ENCODE assay signal across 8 cellular contexts in genomic region chr5:57887851-57888621, GRCh38.
DNase-seq lines count a peak whose midpoint lies in the region; ATAC-seq and TF ChIP-seq lines count a peak whose summit lies in the region.

No MANE protein-coding gene starts in this region.

- peak overlapping the region; percentile 83 for H3K23ac ChIP-seq in mesendoderm (ENCODE audit: low read length)

- peak in 1 of 2 donors; percentile 51 for TF ChIP-seq CTCF in suprapubic skin (IDR thresholded peaks at IDR 0.05)
- no peak for TF ChIP-seq CTCF in GM13977 (IDR thresholded peaks at IDR 0.05; ENCODE audit: extremely low read depth, insufficient read depth, missing control alignments)

- no peaks in the 10 kb centered on the region for H3K79me1 ChIP-seq in mesendoderm (ENCODE audit: low read length)

- H3K9ac ChIP-seq in mesendoderm (ENCODE audit: low read length): no peak overlapping the region

- H3K27ac ChIP-seq in mesendoderm (ENCODE audit: low read depth, low read length) (no peak overlapping the region), suprapubic skin (no peak overlapping the region)

- H4K8ac ChIP-seq in mesendoderm (ENCODE audit: low read depth, low read length): no peak overlapping the region

- intact Hi-C loops in Right ventricle myocardium inferior (cut with DNase I): loop anchor here (1.0 to 5.0 kb wide), 5 partner anchors 107 to 589 kb away; partner anchors contain the start of gene PLK2
- intact Hi-C loops in cardiac septum (cut with DNase I): loop anchor here (2.0 to 10.0 kb wide), 4 partner anchors 109 to 591 kb away; no protein-coding TSS in a partner anchor

- no peak overlapping the region for H3K18ac ChIP-seq in mesendoderm (ENCODE audit: low read length)

- H4K5ac ChIP-seq in mesendoderm (ENCODE audit: low read length): no peak overlapping the region

- no peak overlapping the region for H3K4ac ChIP-seq in mesendoderm (ENCODE audit: low read depth, low read length)

- H3K79me2 ChIP-seq in mesendoderm (ENCODE audit: control insufficient read depth, insufficient read depth, low read length): no peaks in the 10 kb centered on the region

- H2BK5ac ChIP-seq in mesendoderm (ENCODE audit: low read length): no peak overlapping the region

- peak overlapping the region; percentile 34 for H3K56ac ChIP-seq in mesendoderm (ENCODE audit: low read length)

- H3K4me3 ChIP-seq in mesendoderm (ENCODE audit: low read length) (no peak overlapping the region), suprapubic skin (no peak overlapping the region)

- WGBS in mesendoderm (ENCODE audit: extremely low coverage, insufficient coverage, low lambda C conversion rate): no CpG with 5 or more reads among the region's 6 CpGs
- WGBS in suprapubic skin: 50% methylated on average over 6 of the region's 6 CpGs

- TF ChIP-seq EP300 in suprapubic skin (IDR thresholded peaks at IDR 0.05): no peak

- peak; percentile 78 for ATAC-seq in Right ventricle myocardium inferior

- no peak for TF ChIP-seq POLR2A in suprapubic skin (IDR thresholded peaks at IDR 0.05)

- H3K9me3 ChIP-seq in suprapubic skin: no peaks in the 10 kb centered on the region

- H2AK5ac ChIP-seq in mesendoderm (ENCODE audit: low read length): no peak overlapping the region

- in situ Hi-C loops in GM13977 (cut with MboI; ENCODE audit: low pct_unique_long_range_greater_than_20kb, low sequenced_read_pairs, unreplicated experiment): loop anchor here (25.0 kb wide), 1 partner anchor 574 kb away; the partner anchor contains the start of gene PLK2

- H3K27me3 ChIP-seq in mesendoderm (ENCODE audit: insufficient read depth, low read length, poor library complexity): no peaks in the 10 kb centered on the region
- no peaks in the 10 kb centered on the region for H3K27me3 ChIP-seq in suprapubic skin

- H3K36me3 ChIP-seq in mesendoderm (ENCODE audit: control insufficient read depth, insufficient read depth, low read length): no peaks in the 10 kb centered on the region
- H3K36me3 ChIP-seq in suprapubic skin: no peaks in the 10 kb centered on the region

- DNase-seq in Right ventricle myocardium inferior (ENCODE audit: missing footprints) (no peak), cardiac septum (ENCODE audit: low spot score) (no peak), NCI-H82 (lab: John Stamatoyannopoulos, UW) (peak; percentile 80), ecto neural progenitor cell (ENCODE audit: low spot score) (peak; percentile 53), mesendoderm (peak; percentile 87), suprapubic skin (ENCODE audit: low spot score in 2 of 2) (no peak), GM13977 (ENCODE audit: low spot score) (no peak)
- DNase-seq in activated effector memory CD4-positive, alpha-beta T cell treated with anti-CD3 and anti-CD28 coated beads, Interleukin-2, amount 50 U/mL, for 16 hours: no peak

- H3K4me1 ChIP-seq in mesendoderm (ENCODE audit: control insufficient read depth, low read depth, low read length) (no peaks in the 10 kb centered on the region), suprapubic skin (peaks cover 9% of the 10 kb centered on the region)

- no peak overlapping the region for H2BK120ac ChIP-seq in mesendoderm (ENCODE audit: low read depth, low read length)

- no peak overlapping the region for H2BK15ac ChIP-seq in mesendoderm (replicated peaks; ENCODE audit: low read depth)

- no peak overlapping the region for H3K4me2 ChIP-seq in mesendoderm (ENCODE audit: low read length)

Comparison
In these comparisons a context has a peak if more than half of its experiments do, and no peak if none do; other contexts are left out.
1. DNase-seq: peak in NCI-H82 (single experiment), ecto neural progenitor cell (single experiment) and mesendoderm (single experiment); none in Right ventricle myocardium inferior (single experiment), cardiac septum (single experiment), activated effector memory CD4-positive, alpha-beta T cell treated with anti-CD3 and anti-CD28 coated beads, Interleukin-2, amount 50 U/mL, for 16 hours (single experiment), suprapubic skin (0 of 2) and GM13977 (single experiment).